In the genomic region with DNA sequence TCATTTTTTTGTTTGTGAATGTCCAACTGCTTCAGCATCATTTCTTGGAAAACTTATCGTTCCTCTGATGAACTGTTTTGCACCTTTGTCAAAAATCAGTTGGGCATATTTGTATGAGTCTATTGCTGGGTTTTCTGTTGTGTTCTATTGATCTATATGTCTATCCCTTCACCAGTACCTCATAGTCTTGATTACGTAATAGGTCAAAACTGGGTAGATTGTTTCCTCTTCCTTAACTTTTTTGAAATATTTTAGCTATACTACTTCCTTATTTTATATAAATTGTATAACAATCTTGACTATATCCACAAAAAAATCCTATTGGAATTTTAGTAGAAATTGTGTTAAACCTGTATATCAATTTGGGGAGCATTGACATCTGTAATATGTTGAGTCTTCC, we compare ENCODE assay signal across 28 cellular contexts.
"Had no signal": no experiment of that assay in that cellular context is flagged by ENCODE, and none has a peak within 500 bp of the region (broad histone marks: within the 10 kb centered on the region; RNA-seq: fewer than 3 reads in every experiment).

No MANE protein-coding gene starts in this region.

- H3K36me3 ChIP-seq: neural progenitor cell, ovary, spleen, suprapubic skin, tibial artery, transverse colon, upper lobe of right lung, uterus had no signal

- H3K79me2 ChIP-seq: parathyroid adenoma had no signal

- H3K4me1 ChIP-seq: neural progenitor cell, parathyroid adenoma, psoas muscle, spleen, suprapubic skin, testis, tibial artery, transverse colon, upper lobe of right lung, uterus had no signal

- H3K4me3 ChIP-seq: neural progenitor cell, ovary, psoas muscle, skin epidermis, smooth muscle cell, spleen, suprapubic skin, testis, tibial artery, transverse colon, upper lobe of right lung, uterus had no signal

- H3K9me3 ChIP-seq: ovary, psoas muscle, spleen, suprapubic skin, testis, tibial artery, transverse colon, upper lobe of right lung, uterus had no signal

- ATAC-seq: natural killer cell; psoas muscle; right cardiac atrium; sciatic nerve; stimulated activated memory B cell treated with anti-CD40 and anti-IgM and Interleukin-4, amounts not matched to agents 10 μg/mL and 1 μg/mL and 100 μg/mL, for 72 hours; stimulated activated naive CD8-positive, alpha-beta T cell treated with anti-CD3 and anti-CD28 coated beads, Interleukin-15, amount 100 ng/mL, for 72 hours; stimulated activated naive CD8-positive, alpha-beta T cell treated with anti-CD3 and anti-CD28 coated beads, Interleukin-15, Interleukin-2, amounts not matched to agents 100 U/mL and 50 U/mL, for 24 hours; upper lobe of right lung had no signal

- H3K9ac ChIP-seq: neural progenitor cell, parathyroid adenoma had no signal

- DNase-seq: natural killer cell; occipital lobe; ovary; posterior cingulate gyrus; psoas muscle; right cardiac atrium; spleen; stimulated activated CD4-positive, alpha-beta T cell treated with anti-CD3 and anti-CD28 coated beads, Interleukin-12 subunit alpha, Interleukin-12 subunit beta, amount 100 ng/mL, for 4 hours; stimulated activated CD4-positive, alpha-beta T cell treated with anti-CD3 and anti-CD28 coated beads, Interleukin-1b, Interleukin-23, amount 100 ng/mL, for 48 hours; stimulated activated CD4-positive, alpha-beta T cell treated with anti-CD3 and anti-CD28 coated beads, Interleukin-4, amount 100 ng/mL, for 1 hour; stimulated activated CD4-positive, alpha-beta T cell treated with anti-CD3 and anti-CD28 coated beads, Interleukin-4, amount 100 ng/mL, for 4 hours; stimulated activated CD8-positive, alpha-beta memory T cell treated with anti-CD3 and anti-CD28 coated beads, Interleukin-4, amount 100 ng/mL, for 48 hours; stimulated activated naive CD4-positive, alpha-beta T cell; stimulated activated naive CD8-positive, alpha-beta T cell treated with anti-CD3 and anti-CD28 coated beads, Interleukin-15, amount 100 ng/mL, for 72 hours; stimulated activated naive CD8-positive, alpha-beta T cell treated with anti-CD3 and anti-CD28 coated beads, Interleukin-15, Interleukin-2, amounts not matched to agents 100 U/mL and 50 U/mL, for 24 hours; substantia nigra; testis; tibial artery; transverse colon; upper lobe of right lung; uterus had no signal

- H3K4me2 ChIP-seq: neural progenitor cell, smooth muscle cell had no signal

- H2AFZ ChIP-seq: neural progenitor cell, parathyroid adenoma had no signal

- H3K27ac ChIP-seq: neural progenitor cell, ovary, parathyroid adenoma, psoas muscle, skin epidermis, spleen, suprapubic skin, testis, tibial artery, transverse colon, upper lobe of right lung, uterus had no signal

- H3K27me3 ChIP-seq: neural progenitor cell, ovary, spleen, suprapubic skin, testis, tibial artery, transverse colon, upper lobe of right lung, uterus had no signal
